Comparison of ENCODE assay signal across 1 cellular context in the genomic region with DNA sequence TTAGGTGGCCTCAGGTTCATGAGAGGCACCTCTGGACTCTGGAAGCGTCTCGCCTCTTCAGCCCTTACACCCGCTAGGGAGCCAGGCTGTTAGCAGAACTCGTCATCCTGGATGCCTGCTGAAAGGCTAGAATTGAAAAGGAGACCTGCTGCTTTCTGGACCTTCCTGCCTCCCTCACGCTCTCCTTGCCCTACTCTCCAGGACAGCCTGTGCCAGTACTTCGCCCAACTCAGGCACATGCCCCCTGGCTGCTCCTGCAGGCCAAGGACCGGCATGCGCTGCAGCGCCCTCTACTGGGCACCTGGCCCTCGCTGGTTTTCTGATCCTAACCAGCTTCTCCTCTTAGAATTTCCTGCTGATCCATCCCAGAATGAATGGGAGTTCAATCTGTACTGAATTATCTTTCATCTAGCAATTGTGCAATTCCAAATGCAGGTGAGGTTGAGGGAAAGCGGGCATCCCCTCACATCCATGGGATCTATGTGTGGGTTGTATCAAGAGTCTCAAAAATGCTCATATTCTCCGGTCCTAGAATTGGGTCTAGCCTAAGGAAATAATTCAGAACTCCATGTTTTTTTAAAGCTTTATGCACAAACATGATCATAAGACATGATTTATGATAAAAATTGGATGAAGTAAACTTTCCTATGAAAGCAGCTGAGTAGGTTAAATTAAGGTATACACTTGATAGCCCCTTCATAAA.
TF ChIP-seq lines count a peak whose summit lies in the region.

No MANE protein-coding gene starts in this region.

TF ChIP-seq in K562, 482 proteins besides CTCF, POLR2A, EP300 and RAD21 (continued from another document and continues in another):
- TF ChIP-seq ARHGAP35 (IDR thresholded peaks at IDR 0.05; ENCODE audit: partially characterized antibody) (no peak), MEIS2 (IDR thresholded peaks at IDR 0.05; ENCODE audit: partially characterized antibody) (no peak), FOXJ2 (tag; IDR thresholded peaks at IDR 0.05) (no peak), GATAD2B (IDR thresholded peaks at IDR 0.05; ENCODE audit: borderline replicate concordance) (no peak), OTX1 (CRISPR knock-in tag; IDR thresholded peaks at IDR 0.05) (no peak), SRSF1 (IDR thresholded peaks at IDR 0.05; ENCODE audit: low read depth, low read length) (no peak), NRF1 (conservative IDR thresholded peaks at IDR 0.05 in 1 of 2, IDR thresholded peaks at IDR 0.05 in 1 of 2) (no peak), HDAC2 (IDR thresholded peaks at IDR 0.05) (no peak), SIN3B (IDR thresholded peaks at IDR 0.05; ENCODE audit: low read depth) (no peak), ESRRB (CRISPR knock-in tag; IDR thresholded peaks at IDR 0.05; ENCODE audit: borderline replicate concordance) (no peak), FOXK1 (CRISPR knock-in tag; IDR thresholded peaks at IDR 0.05; ENCODE audit: borderline replicate concordance) (no peak), ZNF830 (CRISPR knock-in tag; IDR thresholded peaks at IDR 0.05) (no peak), WHSC1 (IDR thresholded peaks at IDR 0.05; ENCODE audit: low read length) (no peak), ZBTB8A (IDR thresholded peaks at IDR 0.05; ENCODE audit: partially characterized antibody) (no peak), JUN (IDR thresholded peaks at IDR 0.05; ENCODE audit: borderline replicate concordance, low read depth, low read length) (no peak), JUN (CRISPR knock-in tag; IDR thresholded peaks at IDR 0.05; ENCODE audit: borderline replicate concordance) (no peak), NR2C1 (IDR thresholded peaks at IDR 0.05) (no peak), NR2C1 (tag; IDR thresholded peaks at IDR 0.05) (no peak), GATAD2A (IDR thresholded peaks at IDR 0.05) (no peak), RBM25 (IDR thresholded peaks at IDR 0.05; ENCODE audit: low read depth, low read length, severe bottlenecking) (no peak), SP2 (IDR thresholded peaks at IDR 0.05; ENCODE audit: extremely low read depth, low read depth, low read length, poor library complexity, severe bottlenecking) (no peak), PTBP1 (IDR thresholded peaks at IDR 0.05; ENCODE audit: low read depth, low read length) (no peak), ARNT (IDR thresholded peaks at IDR 0.05) (no peak), TRIM28 (IDR thresholded peaks at IDR 0.05) (no peak)
- TF ChIP-seq, protein P1, sequence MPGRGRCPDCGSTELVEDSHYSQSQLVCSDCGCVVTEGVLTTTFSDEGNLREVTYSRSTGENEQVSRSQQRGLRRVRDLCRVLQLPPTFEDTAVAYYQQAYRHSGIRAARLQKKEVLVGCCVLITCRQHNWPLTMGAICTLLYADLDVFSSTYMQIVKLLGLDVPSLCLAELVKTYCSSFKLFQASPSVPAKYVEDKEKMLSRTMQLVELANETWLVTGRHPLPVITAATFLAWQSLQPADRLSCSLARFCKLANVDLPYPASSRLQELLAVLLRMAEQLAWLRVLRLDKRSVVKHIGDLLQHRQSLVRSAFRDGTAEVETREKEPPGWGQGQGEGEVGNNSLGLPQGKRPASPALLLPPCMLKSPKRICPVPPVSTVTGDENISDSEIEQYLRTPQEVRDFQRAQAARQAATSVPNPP (IDR thresholded peaks at IDR 0.05; ENCODE audit: borderline replicate concordance, insufficient read depth, insufficient read length): no peak
- TF ChIP-seq, protein P2, sequence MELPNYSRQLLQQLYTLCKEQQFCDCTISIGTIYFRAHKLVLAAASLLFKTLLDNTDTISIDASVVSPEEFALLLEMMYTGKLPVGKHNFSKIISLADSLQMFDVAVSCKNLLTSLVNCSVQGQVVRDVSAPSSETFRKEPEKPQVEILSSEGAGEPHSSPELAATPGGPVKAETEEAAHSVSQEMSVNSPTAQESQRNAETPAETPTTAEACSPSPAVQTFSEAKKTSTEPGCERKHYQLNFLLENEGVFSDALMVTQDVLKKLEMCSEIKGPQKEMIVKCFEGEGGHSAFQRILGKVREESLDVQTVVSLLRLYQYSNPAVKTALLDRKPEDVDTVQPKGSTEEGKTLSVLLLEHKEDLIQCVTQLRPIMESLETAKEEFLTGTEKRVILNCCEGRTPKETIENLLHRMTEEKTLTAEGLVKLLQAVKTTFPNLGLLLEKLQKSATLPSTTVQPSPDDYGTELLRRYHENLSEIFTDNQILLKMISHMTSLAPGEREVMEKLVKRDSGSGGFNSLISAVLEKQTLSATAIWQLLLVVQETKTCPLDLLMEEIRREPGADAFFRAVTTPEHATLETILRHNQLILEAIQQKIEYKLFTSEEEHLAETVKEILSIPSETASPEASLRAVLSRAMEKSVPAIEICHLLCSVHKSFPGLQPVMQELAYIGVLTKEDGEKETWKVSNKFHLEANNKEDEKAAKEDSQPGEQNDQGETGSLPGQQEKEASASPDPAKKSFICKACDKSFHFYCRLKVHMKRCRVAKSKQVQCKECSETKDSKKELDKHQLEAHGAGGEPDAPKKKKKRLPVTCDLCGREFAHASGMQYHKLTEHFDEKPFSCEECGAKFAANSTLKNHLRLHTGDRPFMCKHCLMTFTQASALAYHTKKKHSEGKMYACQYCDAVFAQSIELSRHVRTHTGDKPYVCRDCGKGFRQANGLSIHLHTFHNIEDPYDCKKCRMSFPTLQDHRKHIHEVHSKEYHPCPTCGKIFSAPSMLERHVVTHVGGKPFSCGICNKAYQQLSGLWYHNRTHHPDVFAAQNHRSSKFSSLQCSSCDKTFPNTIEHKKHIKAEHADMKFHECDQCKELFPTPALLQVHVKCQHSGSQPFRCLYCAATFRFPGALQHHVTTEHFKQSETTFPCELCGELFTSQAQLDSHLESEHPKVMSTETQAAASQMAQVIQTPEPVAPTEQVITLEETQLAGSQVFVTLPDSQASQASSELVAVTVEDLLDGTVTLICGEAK (IDR thresholded peaks at IDR 0.05): no peak
- TF ChIP-seq, protein P2 (CRISPR knock-in tag; IDR thresholded peaks at IDR 0.05): no peak
- TF ChIP-seq, protein P3, sequence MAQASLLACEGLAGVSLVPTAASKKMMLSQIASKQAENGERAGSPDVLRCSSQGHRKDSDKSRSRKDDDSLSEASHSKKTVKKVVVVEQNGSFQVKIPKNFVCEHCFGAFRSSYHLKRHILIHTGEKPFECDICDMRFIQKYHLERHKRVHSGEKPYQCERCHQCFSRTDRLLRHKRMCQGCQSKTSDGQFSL (CRISPR knock-in tag; IDR thresholded peaks at IDR 0.05): no peak
- TF ChIP-seq, protein P3 (tag; IDR thresholded peaks at IDR 0.05): no peak
- TF ChIP-seq, protein P4, sequence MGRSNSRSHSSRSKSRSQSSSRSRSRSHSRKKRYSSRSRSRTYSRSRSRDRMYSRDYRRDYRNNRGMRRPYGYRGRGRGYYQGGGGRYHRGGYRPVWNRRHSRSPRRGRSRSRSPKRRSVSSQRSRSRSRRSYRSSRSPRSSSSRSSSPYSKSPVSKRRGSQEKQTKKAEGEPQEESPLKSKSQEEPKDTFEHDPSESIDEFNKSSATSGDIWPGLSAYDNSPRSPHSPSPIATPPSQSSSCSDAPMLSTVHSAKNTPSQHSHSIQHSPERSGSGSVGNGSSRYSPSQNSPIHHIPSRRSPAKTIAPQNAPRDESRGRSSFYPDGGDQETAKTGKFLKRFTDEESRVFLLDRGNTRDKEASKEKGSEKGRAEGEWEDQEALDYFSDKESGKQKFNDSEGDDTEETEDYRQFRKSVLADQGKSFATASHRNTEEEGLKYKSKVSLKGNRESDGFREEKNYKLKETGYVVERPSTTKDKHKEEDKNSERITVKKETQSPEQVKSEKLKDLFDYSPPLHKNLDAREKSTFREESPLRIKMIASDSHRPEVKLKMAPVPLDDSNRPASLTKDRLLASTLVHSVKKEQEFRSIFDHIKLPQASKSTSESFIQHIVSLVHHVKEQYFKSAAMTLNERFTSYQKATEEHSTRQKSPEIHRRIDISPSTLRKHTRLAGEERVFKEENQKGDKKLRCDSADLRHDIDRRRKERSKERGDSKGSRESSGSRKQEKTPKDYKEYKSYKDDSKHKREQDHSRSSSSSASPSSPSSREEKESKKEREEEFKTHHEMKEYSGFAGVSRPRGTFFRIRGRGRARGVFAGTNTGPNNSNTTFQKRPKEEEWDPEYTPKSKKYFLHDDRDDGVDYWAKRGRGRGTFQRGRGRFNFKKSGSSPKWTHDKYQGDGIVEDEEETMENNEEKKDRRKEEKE (IDR thresholded peaks at IDR 0.05; ENCODE audit: borderline replicate concordance in 1 of 2, control insufficient read depth in 1 of 2, low read depth in 2 of 2, low read length in 1 of 2): no peak
- TF ChIP-seq, protein P5, sequence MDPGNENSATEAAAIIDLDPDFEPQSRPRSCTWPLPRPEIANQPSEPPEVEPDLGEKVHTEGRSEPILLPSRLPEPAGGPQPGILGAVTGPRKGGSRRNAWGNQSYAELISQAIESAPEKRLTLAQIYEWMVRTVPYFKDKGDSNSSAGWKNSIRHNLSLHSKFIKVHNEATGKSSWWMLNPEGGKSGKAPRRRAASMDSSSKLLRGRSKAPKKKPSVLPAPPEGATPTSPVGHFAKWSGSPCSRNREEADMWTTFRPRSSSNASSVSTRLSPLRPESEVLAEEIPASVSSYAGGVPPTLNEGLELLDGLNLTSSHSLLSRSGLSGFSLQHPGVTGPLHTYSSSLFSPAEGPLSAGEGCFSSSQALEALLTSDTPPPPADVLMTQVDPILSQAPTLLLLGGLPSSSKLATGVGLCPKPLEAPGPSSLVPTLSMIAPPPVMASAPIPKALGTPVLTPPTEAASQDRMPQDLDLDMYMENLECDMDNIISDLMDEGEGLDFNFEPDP (CRISPR knock-in tag; IDR thresholded peaks at IDR 0.05): no peak
- TF ChIP-seq, protein P6, sequence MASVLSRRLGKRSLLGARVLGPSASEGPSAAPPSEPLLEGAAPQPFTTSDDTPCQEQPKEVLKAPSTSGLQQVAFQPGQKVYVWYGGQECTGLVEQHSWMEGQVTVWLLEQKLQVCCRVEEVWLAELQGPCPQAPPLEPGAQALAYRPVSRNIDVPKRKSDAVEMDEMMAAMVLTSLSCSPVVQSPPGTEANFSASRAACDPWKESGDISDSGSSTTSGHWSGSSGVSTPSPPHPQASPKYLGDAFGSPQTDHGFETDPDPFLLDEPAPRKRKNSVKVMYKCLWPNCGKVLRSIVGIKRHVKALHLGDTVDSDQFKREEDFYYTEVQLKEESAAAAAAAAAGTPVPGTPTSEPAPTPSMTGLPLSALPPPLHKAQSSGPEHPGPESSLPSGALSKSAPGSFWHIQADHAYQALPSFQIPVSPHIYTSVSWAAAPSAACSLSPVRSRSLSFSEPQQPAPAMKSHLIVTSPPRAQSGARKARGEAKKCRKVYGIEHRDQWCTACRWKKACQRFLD (CRISPR knock-in tag; IDR thresholded peaks at IDR 0.05): no peak
- TF ChIP-seq, protein P7, sequence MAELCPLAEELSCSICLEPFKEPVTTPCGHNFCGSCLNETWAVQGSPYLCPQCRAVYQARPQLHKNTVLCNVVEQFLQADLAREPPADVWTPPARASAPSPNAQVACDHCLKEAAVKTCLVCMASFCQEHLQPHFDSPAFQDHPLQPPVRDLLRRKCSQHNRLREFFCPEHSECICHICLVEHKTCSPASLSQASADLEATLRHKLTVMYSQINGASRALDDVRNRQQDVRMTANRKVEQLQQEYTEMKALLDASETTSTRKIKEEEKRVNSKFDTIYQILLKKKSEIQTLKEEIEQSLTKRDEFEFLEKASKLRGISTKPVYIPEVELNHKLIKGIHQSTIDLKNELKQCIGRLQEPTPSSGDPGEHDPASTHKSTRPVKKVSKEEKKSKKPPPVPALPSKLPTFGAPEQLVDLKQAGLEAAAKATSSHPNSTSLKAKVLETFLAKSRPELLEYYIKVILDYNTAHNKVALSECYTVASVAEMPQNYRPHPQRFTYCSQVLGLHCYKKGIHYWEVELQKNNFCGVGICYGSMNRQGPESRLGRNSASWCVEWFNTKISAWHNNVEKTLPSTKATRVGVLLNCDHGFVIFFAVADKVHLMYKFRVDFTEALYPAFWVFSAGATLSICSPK (IDR thresholded peaks at IDR 0.05; ENCODE audit: borderline replicate concordance): peak; percentile 10; the same call in 1 of the 2 replicates
